Comparison of ENCODE assay signal across 11 cellular contexts in the genomic region with DNA sequence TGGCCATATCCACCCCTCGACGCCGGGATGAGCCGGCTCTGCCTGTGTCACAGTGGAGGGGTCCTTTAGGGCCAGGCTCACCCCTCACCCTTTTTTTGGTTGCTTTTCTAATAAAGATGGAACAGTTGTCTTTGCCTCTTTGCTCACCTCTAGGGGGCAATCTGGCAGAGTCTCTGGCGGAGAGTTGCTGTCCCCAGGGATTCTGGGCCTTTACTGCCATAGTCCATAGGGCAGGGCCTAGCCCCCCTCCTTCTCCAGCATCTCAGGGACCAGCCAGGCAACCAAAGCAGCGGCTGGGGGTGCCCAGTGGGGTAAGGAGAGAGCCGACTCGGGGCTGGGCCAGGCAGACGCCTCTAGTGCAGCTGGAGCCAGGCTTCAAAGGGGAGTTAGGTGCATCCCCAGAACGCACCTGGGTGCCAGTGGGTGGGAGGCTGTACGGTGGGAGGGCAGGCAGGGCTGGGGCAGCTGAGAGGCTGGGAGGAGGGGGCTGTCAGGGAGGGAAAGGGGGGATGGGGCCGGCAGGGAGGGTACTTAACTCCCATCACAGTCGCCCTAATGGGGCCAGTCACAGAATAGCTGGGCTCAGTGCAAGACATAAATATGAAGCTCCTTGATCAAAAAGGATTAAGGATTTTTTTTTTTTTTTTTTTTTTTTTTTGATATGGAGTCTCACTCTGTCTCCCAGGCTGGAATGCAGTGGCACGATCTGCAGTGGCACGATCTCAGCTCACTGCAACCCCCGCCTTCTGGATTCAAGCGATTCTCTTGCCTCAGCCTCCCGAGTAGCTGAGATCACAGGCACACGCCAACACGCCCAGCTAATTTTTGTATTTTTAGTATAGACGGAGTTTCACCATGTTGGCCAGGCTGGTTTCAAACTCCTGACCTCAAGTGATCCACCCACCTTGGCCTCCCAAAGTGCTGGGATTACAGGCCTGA. TPM values are rescaled to one million over a fixed set of nuclear protein-coding genes. Genes with fewer than 3 reads are reported as not detected.
DNase-seq lines count a peak whose midpoint lies in the region; ATAC-seq and TF ChIP-seq lines count a peak whose summit lies in the region.
"Had no signal": no experiment of that assay in that cellular context is flagged by ENCODE, and none has a peak within 500 bp of the region (broad histone marks: within the 10 kb centered on the region; RNA-seq: fewer than 3 reads in every experiment).

No MANE protein-coding gene starts in this region.

- H3K27ac Mint-ChIP-seq in activated naive CD8-positive, alpha-beta T cell = peak overlapping the region; percentile 77
- no peak overlapping the region for H3K27ac Mint-ChIP-seq in activated naive CD8-positive, alpha-beta T cell treated with anti-CD3 and anti-CD28 coated beads for 36 hours

- intact Hi-C loops in tibial artery (cut with DNase I; ENCODE audit: low total_unique reads) = no loop called here

- H3K4me3 Mint-ChIP-seq in activated naive CD8-positive, alpha-beta T cell = no peak overlapping the region
- no peak overlapping the region for H3K4me3 Mint-ChIP-seq in activated naive CD8-positive, alpha-beta T cell treated with anti-CD3 and anti-CD28 coated beads for 36 hours
- H3K4me3 Mint-ChIP-seq: CD4-positive, alpha-beta memory T cell had no signal

- peaks cover 2% of the 10 kb centered on the region for H3K4me1 Mint-ChIP-seq in activated naive CD8-positive, alpha-beta T cell (ENCODE audit: low read depth)
- peaks cover 3% of the 10 kb centered on the region for H3K4me1 Mint-ChIP-seq in activated naive CD8-positive, alpha-beta T cell treated with anti-CD3 and anti-CD28 coated beads for 36 hours
- H3K4me1 Mint-ChIP-seq: CD4-positive, alpha-beta memory T cell had no signal

- peaks cover 14 to 100% (median 90%) of the 10 kb centered on the region in 4 donors for H3K4me1 ChIP-seq in tibial artery

- H3K27me3 ChIP-seq in tibial artery = no peaks in the 10 kb centered on the region

- H3K4me3 ChIP-seq in fibroblast of mammary gland (ENCODE audit: control insufficient read depth, low read depth, low read length) = no peak overlapping the region
- H3K4me3 ChIP-seq in tibial artery = no peak overlapping the region

- no peak for ATAC-seq in omental fat pad (ENCODE audit: low FRiP score)

- H3K36me3 ChIP-seq in tibial artery = peaks cover 2 to 37% (median 11%) of the 10 kb centered on the region in 3 donors

- TF ChIP-seq CTCF in fibroblast of mammary gland (conservative IDR thresholded peaks at IDR 0.05; ENCODE audit: control insufficient read depth, insufficient read depth, low read depth, low read length) (peak; percentile 41), tibial artery (IDR thresholded peaks at IDR 0.05) (peak in 1 of 2 experiments; percentile 14), omental fat pad (IDR thresholded peaks at IDR 0.05) (no peak)

- no peaks in the 10 kb centered on the region for H3K9me3 Mint-ChIP-seq in activated naive CD8-positive, alpha-beta T cell (ENCODE audit: low read depth)
- H3K9me3 Mint-ChIP-seq in activated naive CD8-positive, alpha-beta T cell treated with anti-CD3 and anti-CD28 coated beads for 36 hours = no peaks in the 10 kb centered on the region
- H3K9me3 Mint-ChIP-seq: CD4-positive, alpha-beta memory T cell had no signal

- H3K36me3 Mint-ChIP-seq in activated naive CD8-positive, alpha-beta T cell = no peaks in the 10 kb centered on the region
- H3K36me3 Mint-ChIP-seq in activated naive CD8-positive, alpha-beta T cell treated with anti-CD3 and anti-CD28 coated beads for 36 hours = no peaks in the 10 kb centered on the region

- no peaks in the 10 kb centered on the region for H3K9me3 ChIP-seq in tibial artery

- DNase-seq in activated naive CD8-positive, alpha-beta T cell treated with anti-CD3 and anti-CD28 coated beads for 36 hours = no peak
- DNase-seq in OCI-M1 (lab: John Stamatoyannopoulos, UW) = peak; percentile 22
- DNase-seq in fibroblast of mammary gland (ENCODE audit: low read depth) = no peak
- no peak for DNase-seq in tibial artery
- DNase-seq in HUDEP-2 (lab: John Stamatoyannopoulos, UW; ENCODE audit: unreplicated experiment in 76 of 76) = no peak
- DNase-seq in omental fat pad (ENCODE audit: low spot score) = no peak
- no peak for DNase-seq in activated CD4-positive, alpha-beta T cell treated with anti-CD3 and anti-CD28 coated beads for 48 hours
- DNase-seq: effector CD8-positive, alpha-beta T cell; mammary epithelial cell had no signal

- H3K27ac ChIP-seq in tibial artery = peak overlapping the region; percentile 87 to 96

- no peaks in the 10 kb centered on the region for H3K27me3 Mint-ChIP-seq in activated naive CD8-positive, alpha-beta T cell
- no peaks in the 10 kb centered on the region for H3K27me3 Mint-ChIP-seq in activated naive CD8-positive, alpha-beta T cell treated with anti-CD3 and anti-CD28 coated beads for 36 hours
- H3K27me3 Mint-ChIP-seq: CD4-positive, alpha-beta memory T cell had no signal

RNA-seq across cellular contexts. Expression of a gene that starts 2.5 kb away (rescaled TPM):
- under 1 TPM; 0.56 to 0.80 TPM for total RNA-seq in activated naive CD8-positive, alpha-beta T cell treated with anti-CD3 and anti-CD28 coated beads for 36 hours
- 1 to 10 TPM; 2.3 to 8.0 (median 4.7) TPM for total RNA-seq in omental fat pad
